ENCODE assay signal across 15 cellular contexts in the genomic region with DNA sequence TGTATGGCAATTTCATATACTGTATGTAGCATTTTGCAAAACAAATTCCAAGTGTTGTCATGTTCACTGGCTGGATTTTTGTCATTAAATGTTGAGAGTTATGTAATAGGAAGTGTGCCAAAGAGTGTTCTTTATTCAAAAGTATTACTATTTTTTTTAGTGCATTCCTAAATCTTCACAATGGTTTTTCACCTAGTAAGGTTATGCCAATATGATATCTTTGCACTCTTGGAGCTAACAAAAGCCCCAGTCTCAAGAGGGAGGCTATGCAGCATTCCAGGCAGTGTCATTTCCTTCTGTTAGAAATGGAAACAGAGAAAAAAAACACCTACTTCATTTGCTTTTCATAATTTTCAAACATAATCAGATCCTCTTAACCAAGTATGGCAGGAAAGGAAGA. TPM values are rescaled to one million over a fixed set of nuclear protein-coding genes. Genes with fewer than 3 reads are reported as not detected.
DNase-seq lines count a peak whose midpoint lies in the region; ATAC-seq and TF ChIP-seq lines count a peak whose summit lies in the region.
"Had no signal": no experiment of that assay in that cellular context is flagged by ENCODE, and none has a peak within 500 bp of the region (broad histone marks: within the 10 kb centered on the region; RNA-seq: fewer than 3 reads in every experiment).

No MANE protein-coding gene starts in this region.

- CTCF ChIA-PET in SK-N-SH (lab: Yijun Ruan, JAX): interaction anchor here (1.2 kb wide), 1 partner anchor 91 kb away, joined by 3 read pairs; no protein-coding TSS in a partner anchor

- H3K36me3 ChIP-seq in SK-N-SH (replicated peaks in 1 of 2; ENCODE audit: control insufficient read depth in 1 of 2, insufficient read depth in 2 of 2, low read length in 1 of 2) (no peaks in the 10 kb centered on the region), upper lobe of left lung (no peaks in the 10 kb centered on the region)

- no peak for ATAC-seq in SK-N-SH treated with all-trans-retinoic acid at 6 μM for 48 hours
- no peak for ATAC-seq in upper lobe of left lung (ENCODE audit: low FRiP score in 2 of 2)
- ATAC-seq: CD8-positive, alpha-beta T cell; GM12878 had no signal

- no peak overlapping the region for H3K4me3 Mint-ChIP-seq in osteocyte (ENCODE audit: unreplicated experiment)
- H3K4me3 Mint-ChIP-seq: CD8-positive, alpha-beta T cell; stimulated activated naive CD8-positive, alpha-beta T cell treated with anti-CD3 and anti-CD28 coated beads, Interleukin-15, Interleukin-2, amounts not matched to agents 100 ng/mL and 50 ng/mL, for 24 hours had no signal

- TF ChIP-seq EP300 in SK-N-SH (IDR thresholded peaks at IDR 0.05; ENCODE audit: borderline replicate concordance in 1 of 2, low read depth in 1 of 2, low read length in 1 of 2) (no peak), upper lobe of left lung (IDR thresholded peaks at IDR 0.05) (no peak)

- H3K27ac ChIP-seq in SK-N-SH (ENCODE audit: low read depth in 2 of 2, low read length in 1 of 2) (peak overlapping the region in 1 of 2 experiments; percentile 65; a peak in 3 of 4 replicates), upper lobe of left lung (peak overlapping the region in 3 of 4 donors; percentile 42 to 65 (median 61))

- no peak overlapping the region for H3K4me3 ChIP-seq in SK-N-SH (ENCODE audit: low read depth in 2 of 2, low read length in 1 of 2)
- H3K4me3 ChIP-seq in upper lobe of left lung: no peak overlapping the region
- H3K4me3 ChIP-seq: GM12878 had no signal

- no peaks in the 10 kb centered on the region for H3K36me3 Mint-ChIP-seq in osteocyte (ENCODE audit: unreplicated experiment)

- peaks cover 7 to 17% of the 10 kb centered on the region in 2 experiments; a peak in 3 of 4 replicates for H3K4me1 ChIP-seq in SK-N-SH (ENCODE audit: control insufficient read depth in 1 of 2, insufficient read depth in 2 of 2, low read depth in 1 of 2, low read length in 1 of 2)
- peaks cover 15 to 24% (median 16%) of the 10 kb centered on the region in 4 donors for H3K4me1 ChIP-seq in upper lobe of left lung

- no peak for TF ChIP-seq RAD21 in SK-N-SH (IDR thresholded peaks at IDR 0.05; ENCODE audit: low read length)

- H3K27me3 ChIP-seq in SK-N-SH (ENCODE audit: insufficient read depth): no peaks in the 10 kb centered on the region
- H3K27me3 ChIP-seq in upper lobe of left lung: no peaks in the 10 kb centered on the region

- 0 out of 2 replicates have a peak overlapping the region, but pooled peaks have one; percentile 12 for H2AFZ ChIP-seq in SK-N-SH (ENCODE audit: low read depth)

- TF ChIP-seq CTCF in SK-N-SH (IDR thresholded peaks at IDR 0.05) (no peak), osteocyte (IDR thresholded peaks at IDR 0.05) (no peak), upper lobe of left lung (IDR thresholded peaks at IDR 0.05) (no peak)

- TF ChIP-seq POLR2A in upper lobe of left lung (IDR thresholded peaks at IDR 0.05): no peak

- no peak overlapping the region; the same call in 1 of the 2 replicates for H3K9ac ChIP-seq in SK-N-SH

- no peak for DNase-seq in SK-N-SH
- DNase-seq in dermis blood vessel endothelial cell: peak; percentile 86
- no peak for DNase-seq in osteocyte (ENCODE audit: extremely low spot score, unreplicated experiment)
- no peak for DNase-seq in upper lobe of left lung
- DNase-seq in occipital lobe (lab: John Stamatoyannopoulos, UW): no peak
- DNase-seq in activated gamma-delta T cell treated with Interleukin-2 at 50 U/mL for 16 hours: no peak
- no peak for DNase-seq in central memory CD4-positive, alpha-beta T cell
- DNase-seq: activated CD8-positive, alpha-beta memory T cell treated with anti-CD3 and anti-CD28 coated beads for 24 hours; CD8-positive, alpha-beta T cell; Kasumi-1; NCI-H146 had no signal

- peaks cover 47% of the 10 kb centered on the region for H3K4me1 Mint-ChIP-seq in osteocyte (ENCODE audit: unreplicated experiment)

- H3K9me2 ChIP-seq in SK-N-SH: no peaks in the 10 kb centered on the region

- H3K79me2 ChIP-seq in SK-N-SH (ENCODE audit: insufficient read depth): no peaks in the 10 kb centered on the region

- no peaks in the 10 kb centered on the region for H3K9me3 Mint-ChIP-seq in osteocyte (ENCODE audit: unreplicated experiment)
- H3K9me3 Mint-ChIP-seq: activated T-helper 2 cell treated with anti-CD3 and anti-CD28 coated beads, Interferon-gamma antibody, Interleukin-2, Interleukin-4, amounts not matched to agents 10 μg/mL and 5 μg/mL and 100 μg/mL, durations not matched to agents 14 hours and 24 hours and 36 hours; CD8-positive, alpha-beta T cell; stimulated activated naive CD8-positive, alpha-beta T cell treated with anti-CD3 and anti-CD28 coated beads, Interleukin-15, Interleukin-2, amounts not matched to agents 100 ng/mL and 50 ng/mL, for 24 hours had no signal

- H3F3A ChIP-seq in SK-N-SH (replicated peaks; ENCODE audit: insufficient read depth): peaks cover 4% of the 10 kb centered on the region

- H3K9me3 ChIP-seq in SK-N-SH: no peaks in the 10 kb centered on the region
- H3K9me3 ChIP-seq in upper lobe of left lung: no peaks in the 10 kb centered on the region

- no peaks in the 10 kb centered on the region for H4K20me1 ChIP-seq in SK-N-SH (ENCODE audit: insufficient read depth)

- no peaks in the 10 kb centered on the region for H3K27me3 Mint-ChIP-seq in osteocyte (ENCODE audit: unreplicated experiment)

- peak overlapping the region; percentile 66 for H3K27ac Mint-ChIP-seq in osteocyte (ENCODE audit: unreplicated experiment)
- H3K27ac Mint-ChIP-seq: activated T-helper 2 cell treated with anti-CD3 and anti-CD28 coated beads, Interferon-gamma antibody, Interleukin-2, Interleukin-4, amounts not matched to agents 10 μg/mL and 5 μg/mL and 100 μg/mL, durations not matched to agents 14 hours and 24 hours and 36 hours; CD8-positive, alpha-beta T cell; stimulated activated naive CD8-positive, alpha-beta T cell treated with anti-CD3 and anti-CD28 coated beads, Interleukin-15, Interleukin-2, amounts not matched to agents 100 ng/mL and 50 ng/mL, for 24 hours had no signal

- H3K4me2 ChIP-seq in SK-N-SH: no peak overlapping the region

- POLR2A ChIA-PET in SK-N-SH (lab: Yijun Ruan, JAX): no interaction called here

TF ChIP-seq in SK-N-SH, 30 proteins besides CTCF, POLR2A, EP300 and RAD21 (continues in another document):
- TF ChIP-seq PBX3 (IDR thresholded peaks at IDR 0.05) (no peak), EZH2phosphoT487 (IDR thresholded peaks at IDR 0.05; ENCODE audit: borderline replicate concordance, low read depth) (no peak), SIN3A (IDR thresholded peaks at IDR 0.05; ENCODE audit: borderline replicate concordance, low read depth, low read length) (no peak), MEF2A (IDR thresholded peaks at IDR 0.05; ENCODE audit: borderline replicate concordance, low read depth) (no peak)
- TF ChIP-seq, protein P1, sequence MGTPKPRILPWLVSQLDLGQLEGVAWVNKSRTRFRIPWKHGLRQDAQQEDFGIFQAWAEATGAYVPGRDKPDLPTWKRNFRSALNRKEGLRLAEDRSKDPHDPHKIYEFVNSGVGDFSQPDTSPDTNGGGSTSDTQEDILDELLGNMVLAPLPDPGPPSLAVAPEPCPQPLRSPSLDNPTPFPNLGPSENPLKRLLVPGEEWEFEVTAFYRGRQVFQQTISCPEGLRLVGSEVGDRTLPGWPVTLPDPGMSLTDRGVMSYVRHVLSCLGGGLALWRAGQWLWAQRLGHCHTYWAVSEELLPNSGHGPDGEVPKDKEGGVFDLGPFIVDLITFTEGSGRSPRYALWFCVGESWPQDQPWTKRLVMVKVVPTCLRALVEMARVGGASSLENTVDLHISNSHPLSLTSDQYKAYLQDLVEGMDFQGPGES (IDR thresholded peaks at IDR 0.05; ENCODE audit: low read depth, low read length): no peak

TF ChIP-seq in SK-N-SH treated with all-trans-retinoic acid at 6 μM for 48 hours, 23 proteins besides CTCF, POLR2A, EP300 and RAD21 (continues in another document):
- TF ChIP-seq ARNTL (CRISPR knock-in tag; IDR thresholded peaks at IDR 0.05; ENCODE audit: borderline replicate concordance, low read depth): no peak
- TF ChIP-seq, protein P2, sequence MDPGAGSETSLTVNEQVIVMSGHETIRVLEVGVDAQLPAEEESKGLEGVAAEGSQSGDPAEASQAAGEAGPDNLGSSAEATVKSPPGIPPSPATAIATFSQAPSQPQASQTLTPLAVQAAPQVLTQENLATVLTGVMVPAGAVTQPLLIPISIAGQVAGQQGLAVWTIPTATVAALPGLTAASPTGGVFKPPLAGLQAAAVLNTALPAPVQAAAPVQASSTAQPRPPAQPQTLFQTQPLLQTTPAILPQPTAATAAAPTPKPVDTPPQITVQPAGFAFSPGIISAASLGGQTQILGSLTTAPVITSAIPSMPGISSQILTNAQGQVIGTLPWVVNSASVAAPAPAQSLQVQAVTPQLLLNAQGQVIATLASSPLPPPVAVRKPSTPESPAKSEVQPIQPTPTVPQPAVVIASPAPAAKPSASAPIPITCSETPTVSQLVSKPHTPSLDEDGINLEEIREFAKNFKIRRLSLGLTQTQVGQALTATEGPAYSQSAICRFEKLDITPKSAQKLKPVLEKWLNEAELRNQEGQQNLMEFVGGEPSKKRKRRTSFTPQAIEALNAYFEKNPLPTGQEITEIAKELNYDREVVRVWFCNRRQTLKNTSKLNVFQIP (CRISPR knock-in tag; IDR thresholded peaks at IDR 0.05; ENCODE audit: borderline replicate concordance, low read depth): no peak
- no peak for TF ChIP-seq ZFP3 (CRISPR knock-in tag; IDR thresholded peaks at IDR 0.05)
- no peak for TF ChIP-seq OSR1 (CRISPR knock-in tag; IDR thresholded peaks at IDR 0.05)
- TF ChIP-seq ZNF8 (CRISPR knock-in tag; IDR thresholded peaks at IDR 0.05): no peak
- no peak for TF ChIP-seq CSRNP3 (CRISPR knock-in tag; IDR thresholded peaks at IDR 0.05)
- TF ChIP-seq CSDC2 (CRISPR knock-in tag; IDR thresholded peaks at IDR 0.05): no peak
- TF ChIP-seq RARB (CRISPR knock-in tag; IDR thresholded peaks at IDR 0.05): no peak
- no peak for TF ChIP-seq ZNF565 (CRISPR knock-in tag; conservative IDR thresholded peaks at IDR 0.05; ENCODE audit: low read depth)

RNA-seq across cellular contexts. Expression of gene SSBP2, which starts 5.1 kb away (rescaled TPM):
- polyA plus RNA-seq in SK-N-SH (2012; rRNA removed): 35.3 and 52.2 TPM in 2 replicates
- 39.7 and 44.1 TPM in 2 replicates for polyA plus RNA-seq in SK-N-SH (2012; cell fraction: cytosol; rRNA removed)
- polyA plus RNA-seq in SK-N-SH (2012; cell fraction: nucleus; rRNA removed): 30.8 and 42.2 TPM in 2 replicates
- total RNA-seq in dermis blood vessel endothelial cell (11.7 and 15.5 TPM in 2 replicates), osteocyte (62.1 and 65.9 TPM in 2 replicates), upper lobe of left lung (100 to 1,000 TPM in 1 of 6 donors, 10 to 100 TPM in 5; 23.0 to 110 (median 32.9) TPM), occipital lobe (372 TPM)
